Comparison of ENCODE assay signal across 6 cellular contexts in the genomic region with DNA sequence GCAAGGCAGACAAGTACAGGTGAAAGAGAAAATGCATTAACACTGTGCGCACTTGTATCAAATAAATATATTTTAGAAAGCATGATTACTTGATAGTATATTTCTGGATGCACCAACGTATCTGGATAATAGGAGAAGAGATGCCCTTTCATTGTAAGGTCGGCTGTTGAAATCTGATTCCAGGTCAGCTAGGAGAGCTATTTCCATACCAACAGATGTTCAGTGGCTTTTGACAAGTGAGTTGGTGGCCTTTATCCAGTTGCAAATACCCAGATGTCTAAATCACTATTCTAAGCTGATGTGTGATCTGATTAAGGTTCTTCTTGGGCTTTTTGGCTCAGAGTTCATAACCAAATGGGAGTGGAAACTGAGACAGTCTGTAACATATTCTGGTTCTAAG.
"Had no signal": no experiment of that assay in that cellular context is flagged by ENCODE, and none has a peak within 500 bp of the region (broad histone marks: within the 10 kb centered on the region; RNA-seq: fewer than 3 reads in every experiment).

No MANE protein-coding gene starts in this region.

- H3K4me1 ChIP-seq: HAP-1 had no signal

- H3K9me3 Mint-ChIP-seq: HFFc6 had no signal

- H3K27ac Mint-ChIP-seq: HFFc6 had no signal

- H3K36me3 ChIP-seq: HAP-1 had no signal

- H3K9me3 ChIP-seq: HAP-1 had no signal

- H3K4me3 Mint-ChIP-seq: HFFc6 had no signal

- H3K4me3 ChIP-seq: HAP-1, K562 had no signal

- DNase-seq: GOT3, H7, HFFc6, IMR-90 had no signal
